4 cellular contexts compared by ENCODE assay signal in genomic region chr1:145252876-145253275, GRCh38. TPM values are rescaled to one million over a fixed set of nuclear protein-coding genes. Genes with fewer than 3 reads are reported as not detected.
"Had no signal": no experiment of that assay in that cellular context is flagged by ENCODE, and none has a peak within 500 bp of the region (broad histone marks: within the 10 kb centered on the region; RNA-seq: fewer than 3 reads in every experiment).

No MANE protein-coding gene starts in this region.

RNA-seq across cellular contexts. Expression of gene PPIAL4D, which starts 10.9 kb away (rescaled TPM):
- total RNA-seq: LHCN-M2, M059J, MCF 10A, NCI-H460 had no signal
